In genomic region chr14:71320107-71320733, GRCh38 we compare ENCODE assay signal across 1 cellular context.
TF ChIP-seq lines count a peak whose summit lies in the region.

Gene SIPA1L1, plus strand, starts transcription at chr14:71320476.

TF ChIP-seq in SK-N-SH, 30 proteins besides CTCF, POLR2A, EP300 and RAD21 (continued from another document):
- TF ChIP-seq USF2 (IDR thresholded peaks at IDR 0.05; ENCODE audit: borderline replicate concordance, low read depth, low read length) (no peak), FOXM1 (IDR thresholded peaks at IDR 0.05; ENCODE audit: low read depth) (no peak), MEF2A (IDR thresholded peaks at IDR 0.05; ENCODE audit: borderline replicate concordance, low read depth) (no peak)
